Comparison of ENCODE assay signal across 24 cellular contexts in the genomic region with DNA sequence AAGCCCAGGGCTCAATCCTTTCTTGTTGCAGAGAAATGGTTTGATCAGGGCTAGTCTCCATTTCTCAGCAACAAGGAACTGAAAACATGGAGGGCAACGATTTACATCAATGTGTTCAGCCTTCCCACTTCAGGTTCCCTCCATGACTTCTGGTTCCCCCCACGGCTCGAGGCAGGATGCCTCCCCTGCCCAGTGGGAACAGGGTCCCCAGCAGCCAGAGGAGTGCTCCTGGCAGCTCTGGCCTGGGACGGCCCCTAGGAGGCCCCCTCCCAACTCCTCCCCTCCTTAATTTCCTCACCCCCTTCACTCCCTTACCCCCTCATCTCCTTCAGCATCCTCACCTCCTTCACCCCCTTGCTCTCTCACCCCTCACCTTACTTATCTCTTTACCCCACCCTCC.
"Had no signal": no experiment of that assay in that cellular context is flagged by ENCODE, and none has a peak within 500 bp of the region (broad histone marks: within the 10 kb centered on the region; RNA-seq: fewer than 3 reads in every experiment).

No MANE protein-coding gene starts in this region.

- H3K27ac ChIP-seq: esophagus squamous epithelium, left ventricle myocardium inferior, pancreas, right atrium auricular region, spleen, transverse colon, uterus had no signal

- DNase-seq: activated CD4-positive, alpha-beta T cell treated with anti-CD3 and anti-CD28 coated beads, Interleukin-2, amount 10 ng/mL, durations not matched to agents 24 days and 14 days; activated CD4-positive, CD25-positive, alpha-beta regulatory T cell treated with anti-CD3 and anti-CD28 coated beads, Interleukin-2, amount 50 U/mL, for 72 hours; activated gamma-delta T cell treated with Interleukin-2 at 50 U/mL for 16 hours; activated naive CD8-positive, alpha-beta T cell treated with anti-CD3 and anti-CD28 coated beads, Interleukin-2, amount 50 U/mL, for 24 hours; activated T-cell treated with anti-CD3 and anti-CD28 coated beads, Interleukin-2, amount 50 U/mL, for 4 hours; amygdala; caudate nucleus; dermis blood vessel endothelial cell; effector CD8-positive, alpha-beta T cell; esophagus squamous epithelium; left ventricle myocardium inferior; pancreas; spleen; stimulated activated naive CD4-positive, alpha-beta T cell; T-helper 17 cell; T1000; transverse colon; uterus had no signal

- H3K4me3 ChIP-seq: esophagus squamous epithelium, left ventricle myocardium inferior, pancreas, right atrium auricular region, spleen, transverse colon, uterus had no signal

- H3K4me1 ChIP-seq: esophagus squamous epithelium, left ventricle myocardium inferior, pancreas, right atrium auricular region, spleen, transverse colon, uterus had no signal

- H3K27me3 ChIP-seq: pancreas, right atrium auricular region, transverse colon, uterus had no signal

- FAIRE-seq: endometrium, frontal cortex, islet of Langerhans, pancreas had no signal

- ATAC-seq: activated naive CD8-positive, alpha-beta T cell treated with anti-CD3 and anti-CD28 coated beads, Interleukin-2, amount 50 U/mL, for 24 hours; activated T-cell treated with anti-CD3 and anti-CD28 coated beads, Interleukin-2, amount 50 U/mL, for 4 hours; activated T-helper 17 cell treated with anti-CD3 and anti-CD28 coated beads, Interleukin-2, amount 50 U/mL, for 72 hours; pancreas; SK-N-SH treated with all-trans-retinoic acid at 6 μM for 48 hours; T-helper 17 cell had no signal

- H3K9me3 ChIP-seq: esophagus squamous epithelium, left ventricle myocardium inferior, pancreas, right atrium auricular region, spleen, transverse colon, uterus had no signal

- H3K36me3 ChIP-seq: esophagus squamous epithelium, left ventricle myocardium inferior, pancreas, right atrium auricular region, spleen, transverse colon, uterus had no signal
